9 cellular contexts compared by ENCODE assay signal in the genomic region with DNA sequence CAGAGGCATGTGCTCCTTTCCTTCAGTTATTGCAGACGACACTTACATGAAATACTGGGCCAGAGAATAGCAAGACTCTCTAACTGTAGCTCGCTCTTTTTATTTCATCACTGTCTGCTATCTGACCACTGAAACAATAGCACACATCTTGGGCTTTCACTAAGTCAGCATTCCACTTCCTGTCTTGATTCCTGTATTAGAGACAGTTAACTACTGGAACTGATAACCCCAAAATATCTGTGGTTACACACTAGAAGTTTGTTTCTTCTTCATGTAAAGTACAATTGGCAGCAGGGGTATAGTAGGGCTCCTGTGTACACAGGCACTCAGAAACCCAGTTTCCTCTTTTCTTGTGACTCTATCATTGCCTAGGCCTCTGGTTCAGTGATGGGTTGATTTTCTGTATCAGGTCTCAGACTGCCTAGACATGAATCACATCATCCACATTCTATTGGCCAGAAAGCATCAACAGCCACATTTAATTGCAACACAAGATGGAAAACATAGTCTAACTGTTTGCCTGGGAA.
DNase-seq lines count a peak whose midpoint lies in the region; ATAC-seq, FAIRE-seq and TF ChIP-seq lines count a peak whose summit lies in the region.
"Had no signal": no experiment of that assay in that cellular context is flagged by ENCODE, and none has a peak within 500 bp of the region (broad histone marks: within the 10 kb centered on the region; RNA-seq: fewer than 3 reads in every experiment).

No MANE protein-coding gene starts in this region.

- no TSS peak for BruUV-seq in HepG2 (replicated peaks; lab: Mats Ljungman, UMichigan)

- H3K36me3 ChIP-seq in right lobe of liver, result no peaks in the 10 kb centered on the region
- H3K36me3 ChIP-seq in HepG2 (replicated peaks in 1 of 2; ENCODE audit: control insufficient read depth in 1 of 2, insufficient read depth in 2 of 2, low read length in 2 of 2), result no peaks in the 10 kb centered on the region
- no peaks in the 10 kb centered on the region for H3K36me3 ChIP-seq in upper lobe of right lung

- H3K4me1 Mint-ChIP-seq in activated CD8-positive, alpha-beta T cell treated with anti-CD3 and anti-CD28 coated beads, Interleukin-2, amount 10 ng/mL, durations not matched to agents 7 days and 5 days (ENCODE audit: low read depth), result peaks cover 34% of the 10 kb centered on the region
- H3K4me1 Mint-ChIP-seq in stimulated activated memory B cell treated with anti-CD40 and anti-IgM and Interleukin-4, amounts not matched to agents 10 μg/mL and 1 μg/mL and 100 μg/mL, for 72 hours, result no peaks in the 10 kb centered on the region

- H3K27ac Mint-ChIP-seq in activated CD8-positive, alpha-beta T cell treated with anti-CD3 and anti-CD28 coated beads, Interleukin-2, amount 10 ng/mL, durations not matched to agents 7 days and 5 days, result peak overlapping the region; percentile 90
- no peak overlapping the region for H3K27ac Mint-ChIP-seq in stimulated activated memory B cell treated with anti-CD40 and anti-IgM and Interleukin-4, amounts not matched to agents 10 μg/mL and 1 μg/mL and 100 μg/mL, for 72 hours

- no peak overlapping the region for H3K4me2 ChIP-seq in HepG2 (ENCODE audit: low read depth, low read length)

- TF ChIP-seq EP300 in HepG2 (IDR thresholded peaks at IDR 0.05; ENCODE audit: low read depth in 2 of 2, low read length in 2 of 2) (no peak), HepG2 (CRISPR knock-in tag; IDR thresholded peaks at IDR 0.05; ENCODE audit: borderline replicate concordance) (no peak)

- H2AFZ ChIP-seq in HepG2 (ENCODE audit: low read length), result no peak overlapping the region

- H3K27ac ChIP-seq in right lobe of liver (no peak overlapping the region), HepG2 (ENCODE audit: extremely low read length, insufficient read depth, low read length) (no peak overlapping the region), upper lobe of right lung (peak overlapping the region; percentile 18), coronary artery (no peak overlapping the region)

- CTCF ChIA-PET in HepG2 (lab: Yijun Ruan, JAX; ENCODE audit: low intra/inter-chr PET ratio, low total read pairs), result no interaction called here
- CTCF ChIA-PET in activated CD8-positive, alpha-beta T cell treated with anti-CD3 and anti-CD28 coated beads, Interleukin-2, amount 10 ng/mL, durations not matched to agents 7 days and 5 days (lab: Charles Lee), result interaction anchor here (1.1 to 2.7 kb wide), 7 partner anchors 9 to 227 kb away, joined by 3 to 11 read pairs (median 5); no protein-coding TSS in a partner anchor

- H3K27me3 Mint-ChIP-seq in activated CD8-positive, alpha-beta T cell treated with anti-CD3 and anti-CD28 coated beads, Interleukin-2, amount 10 ng/mL, durations not matched to agents 7 days and 5 days (ENCODE audit: low read depth), result no peaks in the 10 kb centered on the region
- no peaks in the 10 kb centered on the region for H3K27me3 Mint-ChIP-seq in stimulated activated memory B cell treated with anti-CD40 and anti-IgM and Interleukin-4, amounts not matched to agents 10 μg/mL and 1 μg/mL and 100 μg/mL, for 72 hours

- 27% methylated on average over 2 of the region's 2 CpGs for whole genome bisulfite sequencing in right lobe of liver (ENCODE audit: insufficient coverage, low coverage, low lambda C conversion rate, missing lambda C conversion rate)
- 12% methylated on average over 2 of the region's 2 CpGs for WGBS in HepG2 (ENCODE audit: low lambda C conversion rate)

- no peaks in the 10 kb centered on the region for H4K20me1 ChIP-seq in HepG2 (ENCODE audit: insufficient read depth, low read length)

- H3K4me3 ChIP-seq in right lobe of liver (no peak overlapping the region), HepG2 (replicated peaks in 1 of 3; ENCODE audit: insufficient read depth in 1 of 3, low read depth in 2 of 3, low read length in 3 of 3) (no peak overlapping the region), upper lobe of right lung (no peak overlapping the region), coronary artery (no peak overlapping the region)

- in situ Hi-C loops in HepG2 (cut with HindIII; ENCODE audit: extremely low pct_ligation_motif_present, low pct_unique_long_range_greater_than_20kb), result no loop called here

- DNase-seq in right lobe of liver (no peak), HepG2 (ENCODE audit: low spot score) (no peak), upper lobe of right lung (no peak), coronary artery (ENCODE audit: low spot score) (no peak), HK-2 (ENCODE audit: unreplicated experiment) (no peak)
- peak; percentile 39 for DNase-seq in activated CD8-positive, alpha-beta T cell treated with anti-CD3 and anti-CD28 coated beads, Interleukin-2, amount 10 ng/mL, durations not matched to agents 7 days and 5 days
- DNase-seq: NCI-H1694 had no signal

- H3K4me1 ChIP-seq in right lobe of liver (no peaks in the 10 kb centered on the region), HepG2 (ENCODE audit: insufficient read depth, low read length) (no peaks in the 10 kb centered on the region), upper lobe of right lung (peaks cover 17% of the 10 kb centered on the region)

- TF ChIP-seq POLR2A in right lobe of liver (IDR thresholded peaks at IDR 0.05) (no peak), HepG2 (IDR thresholded peaks at IDR 0.05; ENCODE audit: insufficient read depth in 1 of 2, low read depth in 2 of 2, low read length in 2 of 2) (no peak)

- no peaks in the 10 kb centered on the region for H3K9me3 Mint-ChIP-seq in activated CD8-positive, alpha-beta T cell treated with anti-CD3 and anti-CD28 coated beads, Interleukin-2, amount 10 ng/mL, durations not matched to agents 7 days and 5 days (ENCODE audit: insufficient read depth)
- no peaks in the 10 kb centered on the region for H3K9me3 Mint-ChIP-seq in stimulated activated memory B cell treated with anti-CD40 and anti-IgM and Interleukin-4, amounts not matched to agents 10 μg/mL and 1 μg/mL and 100 μg/mL, for 72 hours

- no peaks in the 10 kb centered on the region for H3K9me3 ChIP-seq in right lobe of liver
- no peaks in the 10 kb centered on the region for H3K9me3 ChIP-seq in HepG2 (ENCODE audit: low read length)
- no peaks in the 10 kb centered on the region for H3K9me3 ChIP-seq in upper lobe of right lung

- H3K36me3 Mint-ChIP-seq in activated CD8-positive, alpha-beta T cell treated with anti-CD3 and anti-CD28 coated beads, Interleukin-2, amount 10 ng/mL, durations not matched to agents 7 days and 5 days (ENCODE audit: low read depth), result peaks cover 4% of the 10 kb centered on the region
- no peaks in the 10 kb centered on the region for H3K36me3 Mint-ChIP-seq in stimulated activated memory B cell treated with anti-CD40 and anti-IgM and Interleukin-4, amounts not matched to agents 10 μg/mL and 1 μg/mL and 100 μg/mL, for 72 hours

- FAIRE-seq in HepG2 (lab: Jason Lieb, UNC), result no peak

- TF ChIP-seq RAD21 in HepG2 (CRISPR knock-in tag; IDR thresholded peaks at IDR 0.05), result no peak

- H3K79me2 ChIP-seq in HepG2 (ENCODE audit: insufficient read depth, low read length), result no peaks in the 10 kb centered on the region

- peak; percentile 50 to 54 (median 52) for ATAC-seq in right lobe of liver
- no peak for ATAC-seq in HepG2
- ATAC-seq in HG03097 (IDR thresholded peaks at IDR 0.05; ENCODE audit: low FRiP score, unreplicated experiment), result peak; percentile 96
- ATAC-seq in activated CD8-positive, alpha-beta T cell treated with anti-CD3 and anti-CD28 coated beads, Interleukin-2, amount 10 ng/mL, durations not matched to agents 7 days and 5 days, result peak; percentile 87
- no peak for ATAC-seq in upper lobe of right lung
- no peak for ATAC-seq in stimulated activated memory B cell treated with anti-CD40 and anti-IgM and Interleukin-4, amounts not matched to agents 10 μg/mL and 1 μg/mL and 100 μg/mL, for 72 hours

- peak overlapping the region; percentile 36 for H3K4me3 Mint-ChIP-seq in activated CD8-positive, alpha-beta T cell treated with anti-CD3 and anti-CD28 coated beads, Interleukin-2, amount 10 ng/mL, durations not matched to agents 7 days and 5 days
- H3K4me3 Mint-ChIP-seq in stimulated activated memory B cell treated with anti-CD40 and anti-IgM and Interleukin-4, amounts not matched to agents 10 μg/mL and 1 μg/mL and 100 μg/mL, for 72 hours, result no peak overlapping the region

- H3K27me3 ChIP-seq in right lobe of liver, result no peaks in the 10 kb centered on the region
- no peaks in the 10 kb centered on the region for H3K27me3 ChIP-seq in HepG2 (ENCODE audit: control insufficient read depth in 1 of 2, insufficient read depth in 2 of 2, low read length in 2 of 2)
- no peaks in the 10 kb centered on the region for H3K27me3 ChIP-seq in upper lobe of right lung

- intact Hi-C loops in right lobe of liver (cut with DNase I) (no loop called here), HepG2 (cut with micrococcal nuclease; ENCODE audit: unreplicated experiment) (no loop called here), upper lobe of right lung (cut with DNase I) (no loop called here)

- H3K9ac ChIP-seq in HepG2 (ENCODE audit: insufficient read depth, low read depth, low read length), result no peak overlapping the region

- TF ChIP-seq CTCF in right lobe of liver (IDR thresholded peaks at IDR 0.05) (no peak), HepG2 (CRISPR knock-in tag; IDR thresholded peaks at IDR 0.05) (no peak), upper lobe of right lung (IDR thresholded peaks at IDR 0.05) (no peak), coronary artery (IDR thresholded peaks at IDR 0.05) (no peak)

- POLR2A ChIA-PET in HepG2 (lab: Yijun Ruan, JAX), result no interaction called here
- POLR2A ChIA-PET in activated CD8-positive, alpha-beta T cell treated with anti-CD3 and anti-CD28 coated beads, Interleukin-2, amount 10 ng/mL, durations not matched to agents 7 days and 5 days (lab: Charles Lee), result interaction anchor here (0.6 to 1.4 kb wide), 5 partner anchors 24 to 282 kb away, joined by 3 to 6 read pairs (median 4); no protein-coding TSS in a partner anchor

TF ChIP-seq in HepG2, 621 proteins besides CTCF, POLR2A, EP300 and RAD21 (continues in another document):
- TF ChIP-seq KAT7 (CRISPR knock-in tag; IDR thresholded peaks at IDR 0.05; ENCODE audit: borderline replicate concordance) (no peak), RARA (CRISPR knock-in tag; IDR thresholded peaks at IDR 0.05) (no peak)

Comparison
In these comparisons a context has a peak if more than half of its experiments do, and no peak if none do; other contexts are left out.
1. ATAC-seq: peak in right lobe of liver (4 of 4), HG03097 (single experiment) and activated CD8-positive, alpha-beta T cell treated with anti-CD3 and anti-CD28 coated beads, Interleukin-2, amount 10 ng/mL, durations not matched to agents 7 days and 5 days (single experiment); none in HepG2 (single experiment), upper lobe of right lung (single experiment) and stimulated activated memory B cell treated with anti-CD40 and anti-IgM and Interleukin-4, amounts not matched to agents 10 μg/mL and 1 μg/mL and 100 μg/mL, for 72 hours (single experiment).